In genomic region chr21:32131960-32132359, GRCh38 we compare ENCODE assay signal across 13 cellular contexts.
DNase-seq lines count a peak whose midpoint lies in the region; ATAC-seq and TF ChIP-seq lines count a peak whose summit lies in the region.
"Had no signal": no experiment of that assay in that cellular context is flagged by ENCODE, and none has a peak within 500 bp of the region (broad histone marks: within the 10 kb centered on the region; RNA-seq: fewer than 3 reads in every experiment).

No MANE protein-coding gene starts in this region.

- TF ChIP-seq EP300 in suprapubic skin (IDR thresholded peaks at IDR 0.05), result no peak

- ATAC-seq in left ventricle myocardium superior, result peak; percentile 85
- ATAC-seq: activated CD8-positive, alpha-beta T cell treated with anti-CD3 and anti-CD28 coated beads, Interleukin-2, amount 10 ng/mL, durations not matched to agents 7 days and 5 days had no signal

- peak overlapping the region; percentile 92 for H3K27ac ChIP-seq in VCaP
- no peak overlapping the region for H3K27ac ChIP-seq in thyroid gland
- H3K27ac ChIP-seq in suprapubic skin, result no peak overlapping the region
- H3K27ac ChIP-seq: tibial artery had no signal

- H3K4me1 ChIP-seq in thyroid gland, result peaks cover 0 to 7% of the 10 kb centered on the region in 2 donors
- peaks cover 34% of the 10 kb centered on the region for H3K4me1 ChIP-seq in suprapubic skin
- peaks cover 6% of the 10 kb centered on the region for H3K4me1 ChIP-seq in BE2C

- TF ChIP-seq POLR2A in thyroid gland (IDR thresholded peaks at IDR 0.05) (no peak), suprapubic skin (IDR thresholded peaks at IDR 0.05) (no peak)

- 48 to 50% methylated on average over 5 of the region's 5 CpGs for WGBS in thyroid gland, 2 donors
- 60% methylated on average over 5 of the region's 5 CpGs for WGBS in suprapubic skin

- intact Hi-C loops in left ventricle myocardium superior (cut with micrococcal nuclease), result no loop called here
- intact Hi-C loops in thyroid gland (cut with DNase I), result no loop called here

- H3K27me3 ChIP-seq in thyroid gland (no peaks in the 10 kb centered on the region), suprapubic skin (no peaks in the 10 kb centered on the region), BE2C (no peaks in the 10 kb centered on the region)
- H3K27me3 ChIP-seq: tibial artery had no signal

- H3K36me3 ChIP-seq in thyroid gland, result no peaks in the 10 kb centered on the region
- no peaks in the 10 kb centered on the region for H3K36me3 ChIP-seq in suprapubic skin
- no peaks in the 10 kb centered on the region for H3K36me3 ChIP-seq in BE2C
- H3K36me3 ChIP-seq: tibial artery had no signal

- H3K4me3 ChIP-seq in thyroid gland (replicated peaks in 1 of 3), result no peak overlapping the region
- no peak overlapping the region for H3K4me3 ChIP-seq in suprapubic skin
- H3K4me3 ChIP-seq in BE2C (ENCODE audit: low read depth, low read length), result no peak overlapping the region
- H3K4me3 ChIP-seq: tibial artery had no signal

- DNase-seq in NCI-H510A treated with DMSO at 0.1 percent for 48 hours (lab: John Stamatoyannopoulos, UW) (peak; percentile 39), NCI-H510A (lab: John Stamatoyannopoulos, UW) (no peak), left ventricle myocardium superior (no peak), thyroid gland (peak; percentile 3 to 9), suprapubic skin (ENCODE audit: low spot score in 2 of 2) (no peak), BE2C (no peak), NCI-H2081 (lab: John Stamatoyannopoulos, UW) (no peak)
- DNase-seq: activated CD8-positive, alpha-beta T cell treated with anti-CD3 and anti-CD28 coated beads, Interleukin-2, amount 10 ng/mL, durations not matched to agents 7 days and 5 days; activated naive CD8-positive, alpha-beta T cell treated with anti-CD3 and anti-CD28 coated beads for 36 hours; DND-41; Kasumi-1; tibial artery had no signal

- no peak for TF ChIP-seq CTCF in VCaP (conservative IDR thresholded peaks at IDR 0.05)
- TF ChIP-seq CTCF in thyroid gland (IDR thresholded peaks at IDR 0.05), result no peak
- TF ChIP-seq CTCF in suprapubic skin (IDR thresholded peaks at IDR 0.05), result no peak
- TF ChIP-seq CTCF in BE2C (IDR thresholded peaks at IDR 0.05; ENCODE audit: low read depth, low read length), result no peak

- H3K9me3 ChIP-seq in thyroid gland, result no peaks in the 10 kb centered on the region
- H3K9me3 ChIP-seq in suprapubic skin, result no peaks in the 10 kb centered on the region
- peaks cover 3% of the 10 kb centered on the region; the same call in 1 of the 2 replicates for H3K9me3 ChIP-seq in BE2C
- H3K9me3 ChIP-seq: tibial artery had no signal

Comparison
In these comparisons a context has a peak if more than half of its experiments do, and no peak if none do; other contexts are left out.
1. DNase-seq: peak in NCI-H510A treated with DMSO at 0.1 percent for 48 hours (single experiment) and thyroid gland (2 of 2); none in NCI-H510A (single experiment), left ventricle myocardium superior (single experiment), suprapubic skin (0 of 2), BE2C (single experiment) and NCI-H2081 (0 of 2).